ENCODE assay signal across 20 cellular contexts in genomic region chr2:148528356-148529064, GRCh38.
A peak's percentile ranks its signal among the peaks of the same experiment; 100 is the strongest.
DNase-seq lines count a peak whose midpoint lies in the region; ATAC-seq and TF ChIP-seq lines count a peak whose summit lies in the region.
"Had no signal": no experiment of that assay in that cellular context is flagged by ENCODE, and none has a peak within 500 bp of the region (broad histone marks: within the 10 kb centered on the region; RNA-seq: fewer than 3 reads in every experiment).

No MANE protein-coding gene starts in this region.

- DNase-seq in activated naive CD4-positive, alpha-beta T cell treated with anti-CD3 and anti-CD28 coated beads for 36 hours: peak; percentile 42
- no peak for DNase-seq in activated naive CD4-positive, alpha-beta T cell (lab: John Stamatoyannopoulos, UW)
- DNase-seq in T-helper 2 cell treated with Interferon-gamma antibody and Interleukin-4, amounts not matched to agents 5 μg/mL and 100 μg/mL, for 36 hours (ENCODE audit: low spot score): no peak
- DNase-seq in activated naive CD8-positive, alpha-beta T cell treated with anti-CD3 and anti-CD28 coated beads for 36 hours: no peak
- DNase-seq in stimulated activated naive CD8-positive, alpha-beta T cell treated with anti-CD3 and anti-CD28 coated beads, Interleukin-15, amount 100 ng/mL, for 72 hours: peak in 1 of 2 donors; percentile 20
- no peak for DNase-seq in foreskin melanocyte
- no peak for DNase-seq in lower lobe of right lung
- DNase-seq in BE2C: no peak
- DNase-seq: ACHN; anterior cingulate cortex; caudate nucleus; DMS79 treated with DMSO at 0.1 percent for 48 hours; effector CD4-positive, alpha-beta T cell; esophagus squamous epithelium; midbrain; NCI-H82; PC-9; SJCRH30; stimulated activated CD4-positive, alpha-beta T cell treated with anti-CD3 and anti-CD28 coated beads, Interleukin-4, amount 100 ng/mL, for 4 hours had no signal

- H3K4me3 ChIP-seq in lower lobe of right lung: no peak overlapping the region
- H3K4me3 ChIP-seq in BE2C (ENCODE audit: low read depth, low read length): no peak overlapping the region
- H3K4me3 ChIP-seq: esophagus squamous epithelium, PC-9, SJCRH30, smooth muscle cell had no signal

- no peaks in the 10 kb centered on the region for H3K9me3 Mint-ChIP-seq in activated naive CD4-positive, alpha-beta T cell treated with anti-CD3 and anti-CD28 coated beads for 36 hours
- no peaks in the 10 kb centered on the region for H3K9me3 Mint-ChIP-seq in T-helper 2 cell treated with Interferon-gamma antibody and Interleukin-4, amounts not matched to agents 5 μg/mL and 100 μg/mL, for 36 hours
- peaks cover 10% of the 10 kb centered on the region for H3K9me3 Mint-ChIP-seq in activated naive CD8-positive, alpha-beta T cell treated with anti-CD3 and anti-CD28 coated beads for 36 hours
- peaks cover 0 to 5% of the 10 kb centered on the region in 2 donors for H3K9me3 Mint-ChIP-seq in stimulated activated naive CD8-positive, alpha-beta T cell treated with anti-CD3 and anti-CD28 coated beads, Interleukin-15, amount 100 ng/mL, for 72 hours

- no peaks in the 10 kb centered on the region for H3K27me3 Mint-ChIP-seq in activated naive CD4-positive, alpha-beta T cell treated with anti-CD3 and anti-CD28 coated beads for 36 hours (ENCODE audit: low read depth)
- H3K27me3 Mint-ChIP-seq in T-helper 2 cell treated with Interferon-gamma antibody and Interleukin-4, amounts not matched to agents 5 μg/mL and 100 μg/mL, for 36 hours (ENCODE audit: low read depth): no peaks in the 10 kb centered on the region
- no peaks in the 10 kb centered on the region for H3K27me3 Mint-ChIP-seq in activated naive CD8-positive, alpha-beta T cell treated with anti-CD3 and anti-CD28 coated beads for 36 hours
- no peaks in the 10 kb centered on the region for H3K27me3 Mint-ChIP-seq in stimulated activated naive CD8-positive, alpha-beta T cell treated with anti-CD3 and anti-CD28 coated beads, Interleukin-15, amount 100 ng/mL, for 72 hours

- H3K27ac Mint-ChIP-seq in activated naive CD4-positive, alpha-beta T cell treated with anti-CD3 and anti-CD28 coated beads for 36 hours: peak overlapping the region; percentile 90
- H3K27ac Mint-ChIP-seq in T-helper 2 cell treated with Interferon-gamma antibody and Interleukin-4, amounts not matched to agents 5 μg/mL and 100 μg/mL, for 36 hours: peak overlapping the region; percentile 90
- peak overlapping the region; percentile 93 for H3K27ac Mint-ChIP-seq in activated naive CD8-positive, alpha-beta T cell treated with anti-CD3 and anti-CD28 coated beads for 36 hours
- H3K27ac Mint-ChIP-seq in stimulated activated naive CD8-positive, alpha-beta T cell treated with anti-CD3 and anti-CD28 coated beads, Interleukin-15, amount 100 ng/mL, for 72 hours: peak overlapping the region; percentile 56 to 97

- no peak for TF ChIP-seq CTCF in lower lobe of right lung (IDR thresholded peaks at IDR 0.05)
- TF ChIP-seq CTCF in BE2C (IDR thresholded peaks at IDR 0.05; ENCODE audit: low read depth, low read length): no peak

- CTCF ChIA-PET in activated naive CD4-positive, alpha-beta T cell treated with anti-CD3 and anti-CD28 coated beads for 36 hours (lab: Charles Lee): interaction anchor here (0.7 to 2.1 kb wide), 6 partner anchors 9 to 642 kb away, joined by 3 to 9 read pairs (median 6); no protein-coding TSS in a partner anchor

- peak; percentile 4 for ATAC-seq in stimulated activated naive CD8-positive, alpha-beta T cell treated with anti-CD3 and anti-CD28 coated beads, Interleukin-15, amount 100 ng/mL, for 72 hours
- ATAC-seq in lower lobe of right lung: no peak

- peaks cover 78% of the 10 kb centered on the region for H3K4me1 Mint-ChIP-seq in activated naive CD4-positive, alpha-beta T cell treated with anti-CD3 and anti-CD28 coated beads for 36 hours (ENCODE audit: low read depth)
- peaks cover 60% of the 10 kb centered on the region for H3K4me1 Mint-ChIP-seq in T-helper 2 cell treated with Interferon-gamma antibody and Interleukin-4, amounts not matched to agents 5 μg/mL and 100 μg/mL, for 36 hours (ENCODE audit: low read depth)
- H3K4me1 Mint-ChIP-seq in activated naive CD8-positive, alpha-beta T cell treated with anti-CD3 and anti-CD28 coated beads for 36 hours: peaks cover 68% of the 10 kb centered on the region
- peaks cover 86% of the 10 kb centered on the region for H3K4me1 Mint-ChIP-seq in stimulated activated naive CD8-positive, alpha-beta T cell treated with anti-CD3 and anti-CD28 coated beads, Interleukin-15, amount 100 ng/mL, for 72 hours

- no peaks in the 10 kb centered on the region for H3K4me1 ChIP-seq in lower lobe of right lung
- no peaks in the 10 kb centered on the region for H3K4me1 ChIP-seq in BE2C
- H3K4me1 ChIP-seq: esophagus squamous epithelium, SJCRH30 had no signal

- intact Hi-C loops in activated naive CD4-positive, alpha-beta T cell treated with anti-CD3 and anti-CD28 coated beads for 36 hours (cut with micrococcal nuclease): loop anchor here (1.0 to 10.0 kb wide), 7 partner anchors 17 to 1056 kb away; partner anchors contain the start of gene MMADHC
- intact Hi-C loops in lower lobe of right lung (cut with DNase I): no loop called here

- H3K36me3 Mint-ChIP-seq in activated naive CD4-positive, alpha-beta T cell treated with anti-CD3 and anti-CD28 coated beads for 36 hours (ENCODE audit: low read depth): peaks cover 4% of the 10 kb centered on the region
- no peaks in the 10 kb centered on the region for H3K36me3 Mint-ChIP-seq in T-helper 2 cell treated with Interferon-gamma antibody and Interleukin-4, amounts not matched to agents 5 μg/mL and 100 μg/mL, for 36 hours (ENCODE audit: low read depth)
- H3K36me3 Mint-ChIP-seq in activated naive CD8-positive, alpha-beta T cell treated with anti-CD3 and anti-CD28 coated beads for 36 hours: peaks cover 7% of the 10 kb centered on the region

- H3K27ac ChIP-seq in lower lobe of right lung: no peak overlapping the region
- H3K27ac ChIP-seq: esophagus squamous epithelium, PC-9, SJCRH30 had no signal

- H3K9me3 ChIP-seq in lower lobe of right lung (no peaks in the 10 kb centered on the region), BE2C (no peaks in the 10 kb centered on the region)
- H3K9me3 ChIP-seq: esophagus squamous epithelium, SJCRH30 had no signal

- H3K27me3 ChIP-seq in lower lobe of right lung (ENCODE audit: low read depth): no peaks in the 10 kb centered on the region
- H3K27me3 ChIP-seq in BE2C: no peaks in the 10 kb centered on the region
- H3K27me3 ChIP-seq: esophagus squamous epithelium, SJCRH30 had no signal

- peak overlapping the region; percentile 64 for H3K4me3 Mint-ChIP-seq in activated naive CD4-positive, alpha-beta T cell treated with anti-CD3 and anti-CD28 coated beads for 36 hours
- H3K4me3 Mint-ChIP-seq in T-helper 2 cell treated with Interferon-gamma antibody and Interleukin-4, amounts not matched to agents 5 μg/mL and 100 μg/mL, for 36 hours: peak overlapping the region; percentile 81
- peak overlapping the region; percentile 74 for H3K4me3 Mint-ChIP-seq in activated naive CD8-positive, alpha-beta T cell treated with anti-CD3 and anti-CD28 coated beads for 36 hours
- peak overlapping the region; percentile 81 to 82 for H3K4me3 Mint-ChIP-seq in stimulated activated naive CD8-positive, alpha-beta T cell treated with anti-CD3 and anti-CD28 coated beads, Interleukin-15, amount 100 ng/mL, for 72 hours

- H3K36me3 ChIP-seq in lower lobe of right lung: no peaks in the 10 kb centered on the region
- no peaks in the 10 kb centered on the region for H3K36me3 ChIP-seq in BE2C
- H3K36me3 ChIP-seq: esophagus squamous epithelium, SJCRH30 had no signal
